In genomic region chr17:32349854-32350661, GRCh38 we compare ENCODE assay signal across 8 cellular contexts. TPM values are rescaled to one million over a fixed set of nuclear protein-coding genes. Genes with fewer than 3 reads are reported as not detected.
DNase-seq lines count a peak whose midpoint lies in the region; ATAC-seq and TF ChIP-seq lines count a peak whose summit lies in the region.

Gene ZNF207 (plus strand): TSS chr17:32350157. CDS start chr17:32350286, 129 bp downstream.

- H4K20me1 ChIP-seq in mammary epithelial cell (ENCODE audit: insufficient read depth, low read length) = peaks cover 18% of the 10 kb centered on the region

- dilution Hi-C loops in mammary epithelial cell (cut with HindIII; ENCODE audit: low sequenced_read_pairs) = no loop called here

- H3K9ac ChIP-seq in mammary epithelial cell (ENCODE audit: insufficient read depth, low read length) = peak within 1 kb of the TSS; percentile 100
- H3K9ac ChIP-seq in iPS-20b (ENCODE audit: low read depth, low read length) = peak within 1 kb of the TSS; percentile 99

- peak; percentile 87 for ATAC-seq in GM18868 (IDR thresholded peaks at IDR 0.05; ENCODE audit: unreplicated experiment)
- ATAC-seq in HG03135 (IDR thresholded peaks at IDR 0.05; ENCODE audit: unreplicated experiment) = peak; percentile 82

- H3K27ac ChIP-seq in A673 (ENCODE audit: low read depth, low read length, poor library complexity, severe bottlenecking) (peak within 1 kb of the TSS; percentile 94), WERI-Rb-1 (peak within 1 kb of the TSS; percentile 99), mammary epithelial cell (ENCODE audit: insufficient read depth, low read depth, low read length) (peak within 1 kb of the TSS; percentile 99), iPS-20b (ENCODE audit: low read length) (peak within 1 kb of the TSS; percentile 90), skin epidermis (peak within 1 kb of the TSS; percentile 85 to 99 (median 96))

- peaks cover 65% of the 10 kb centered on the region for H3K79me2 ChIP-seq in mammary epithelial cell (ENCODE audit: insufficient read depth, low read length)

- POLR2A ChIA-PET in A673 (lab: Charles Lee; ENCODE audit: low non-redundant PET) = interaction anchor here (0.8 kb wide), 1 partner anchor 342 kb away, joined by 3 read pairs; no protein-coding TSS in a partner anchor

- CTCF ChIA-PET in A673 (lab: Charles Lee) = no interaction called here
- CTCF ChIA-PET in mammary epithelial cell (lab: Charles Lee; ENCODE audit: low non-redundant PET) = no interaction called here

- peak within 1 kb of the TSS; percentile 90 for H2AFZ ChIP-seq in mammary epithelial cell (ENCODE audit: low read depth, low read length)

- in situ Hi-C loops in mammary epithelial cell (cut with MboI; ENCODE audit: low sequenced_read_pairs in 2 of 2) = loop anchor here in 1 of 2 donors (25.0 kb wide), 1 partner anchor 338 kb away; the partner anchor contains the start of gene LRRC37B

- peaks cover 20% of the 10 kb centered on the region for H3K36me3 ChIP-seq in A673 (ENCODE audit: insufficient read depth, low read length, poor library complexity, severe bottlenecking)
- H3K36me3 ChIP-seq in WERI-Rb-1 = peaks cover 41% of the 10 kb centered on the region
- peaks cover 12% of the 10 kb centered on the region for H3K36me3 ChIP-seq in mammary epithelial cell (ENCODE audit: insufficient read depth, low read length)
- peaks cover 41% of the 10 kb centered on the region for H3K36me3 ChIP-seq in iPS-20b (ENCODE audit: insufficient read depth, low read depth, low read length)

- H3K4me3 ChIP-seq in A673 (ENCODE audit: low read depth, low read length, poor library complexity, severe bottlenecking) (peak within 1 kb of the TSS; percentile 69), WERI-Rb-1 (ENCODE audit: low read depth, low read length) (peak within 1 kb of the TSS; percentile 70), mammary epithelial cell (replicated peaks in 1 of 3; ENCODE audit: insufficient read depth in 1 of 3, low read depth in 2 of 3, low read length in 3 of 3) (peak within 1 kb of the TSS; percentile 63 to 98 (median 96)), iPS-20b (ENCODE audit: low read length) (peak within 1 kb of the TSS; percentile 98), skin epidermis (peak within 1 kb of the TSS; percentile 72 to 99 (median 81))

- H3K4me1 ChIP-seq in A673 (ENCODE audit: insufficient read depth, low read length, poor library complexity, severe bottlenecking) = peaks cover 10% of the 10 kb centered on the region
- peaks cover 20% of the 10 kb centered on the region for H3K4me1 ChIP-seq in mammary epithelial cell (ENCODE audit: insufficient read depth, low read length)
- H3K4me1 ChIP-seq in iPS-20b (ENCODE audit: insufficient read depth, low read length) = no peaks in the 10 kb centered on the region

- H3K4me2 ChIP-seq in mammary epithelial cell (ENCODE audit: insufficient read depth, low read depth, low read length) = peak within 1 kb of the TSS; percentile 96

- BruUV-seq in A673 (replicated peaks; lab: Mats Ljungman, UMichigan) (TSS peak; percentile 90), mammary epithelial cell (replicated peaks; lab: Mats Ljungman, UMichigan) (TSS peak; percentile 78)

- intact Hi-C loops in A673 (cut with micrococcal nuclease; ENCODE audit: unreplicated experiment) = loop anchor here (10.0 kb wide), 1 partner anchor 95 kb away; the partner anchor contains the start of gene PSMD11
- intact Hi-C loops in mammary epithelial cell (cut with micrococcal nuclease) = loop anchor here (5.0 kb wide), 1 partner anchor 92 kb away; the partner anchor contains the start of gene PSMD11

- WGBS in mammary epithelial cell (ENCODE audit: low coverage, missing lambda C conversion rate) = under 1% methylated on average over 41 of the region's 47 CpGs

- H3K27me3 ChIP-seq in A673 (replicated peaks; ENCODE audit: insufficient read depth, low read depth, low read length, poor library complexity) (no peaks in the 10 kb centered on the region), WERI-Rb-1 (ENCODE audit: insufficient read depth, low read depth, severe bottlenecking) (no peaks in the 10 kb centered on the region), mammary epithelial cell (ENCODE audit: insufficient read depth, low read length) (no peaks in the 10 kb centered on the region), iPS-20b (ENCODE audit: insufficient read depth, low read length) (no peaks in the 10 kb centered on the region)

- no peak for TF ChIP-seq CTCF in A673 (conservative IDR thresholded peaks at IDR 0.05; ENCODE audit: low read depth, low read length)
- TF ChIP-seq CTCF in WERI-Rb-1 (IDR thresholded peaks at IDR 0.05; ENCODE audit: low read depth, low read length) = no peak
- TF ChIP-seq CTCF in mammary epithelial cell (conservative IDR thresholded peaks at IDR 0.05 in 1 of 2, IDR thresholded peaks at IDR 0.05 in 1 of 2; ENCODE audit: extremely low read depth in 1 of 2, insufficient read depth in 1 of 2, low read depth in 1 of 2, low read length in 2 of 2) = peak in 1 of 2 donors; percentile 4

- H3K9me3 ChIP-seq in A673 (ENCODE audit: low read depth, low read length, poor library complexity, severe bottlenecking) (no peaks in the 10 kb centered on the region), WERI-Rb-1 (ENCODE audit: severe bottlenecking) (peaks cover 6% of the 10 kb centered on the region), mammary epithelial cell (replicated peaks; ENCODE audit: insufficient read depth, low read length) (no peaks in the 10 kb centered on the region), iPS-20b (ENCODE audit: insufficient read depth, low read depth, low read length) (no peaks in the 10 kb centered on the region)

- DNase-seq in A673 (ENCODE audit: low spot score) (peak; percentile 93), NCI-H2227 (lab: John Stamatoyannopoulos, UW; ENCODE audit: unreplicated experiment) (peak; percentile 96), WERI-Rb-1 (peak; percentile 96), mammary epithelial cell (peak; percentile 94)

RNA-seq across cellular contexts. Expression of gene ZNF207, which starts in this region (rescaled TPM):
- total RNA-seq in A673 (2021) (177 and 178 TPM in 2 replicates), mammary epithelial cell (100 to 1,000 TPM; 134 to 169 TPM)
- polyA plus RNA-seq in mammary epithelial cell = 210 TPM
- 122 TPM for polyA minus RNA-seq in mammary epithelial cell

Comparison
In these comparisons a context has a peak if more than half of its experiments do, and no peak if none do; other contexts are left out.
1. Peak in every context shown above with its lines: DNase-seq, ATAC-seq, H3K4me3 ChIP-seq and H3K27ac ChIP-seq.